In genomic region chr10:31133628-31134302, GRCh38 we compare ENCODE assay signal across 8 cellular contexts.
A peak's percentile ranks its signal among the peaks of the same experiment; 100 is the strongest.
DNase-seq lines count a peak whose midpoint lies in the region; ATAC-seq and TF ChIP-seq lines count a peak whose summit lies in the region.

No MANE protein-coding gene starts in this region.

- 1% methylated on average over 43 of the region's 43 CpGs for WGBS in thymus

- no peak for DNase-seq in AG04450 (ENCODE audit: low read depth, low spot score)
- peak; percentile 86 to 88 for DNase-seq in SJSA1 (ENCODE audit: low read depth in 1 of 2, low spot score in 2 of 2)
- DNase-seq in activated naive CD8-positive, alpha-beta T cell treated with anti-CD3 and anti-CD28 coated beads, Interleukin-2, amount 10 ng/mL, durations not matched to agents 7 days and 5 days, result peak; percentile 71
- peak; percentile 93 for DNase-seq in cardiac septum (ENCODE audit: low spot score)

- peak overlapping the region; percentile 75 for H3K27ac Mint-ChIP-seq in activated naive CD8-positive, alpha-beta T cell treated with anti-CD3 and anti-CD28 coated beads, Interleukin-2, amount 10 ng/mL, durations not matched to agents 7 days and 5 days

- no peaks in the 10 kb centered on the region for H3K27me3 Mint-ChIP-seq in activated naive CD8-positive, alpha-beta T cell treated with anti-CD3 and anti-CD28 coated beads, Interleukin-2, amount 10 ng/mL, durations not matched to agents 7 days and 5 days

- H3K27me3 ChIP-seq in AG04450 (ENCODE audit: control insufficient read depth, insufficient read depth, low read length) (no peaks in the 10 kb centered on the region), HUES48 (ENCODE audit: control insufficient read depth, insufficient read depth, low read length) (peaks cover 11% of the 10 kb centered on the region; the same call in 1 of the 2 replicates), SJSA1 (replicated peaks) (no peaks in the 10 kb centered on the region), parathyroid adenoma (ENCODE audit: control insufficient read depth, insufficient read depth, low read length) (no peaks in the 10 kb centered on the region), thymus (ENCODE audit: control insufficient read depth, insufficient read depth) (no peaks in the 10 kb centered on the region)

- no peak for TF ChIP-seq CTCF in AG04450 (IDR thresholded peaks at IDR 0.05; ENCODE audit: low read depth, low read length)
- TF ChIP-seq CTCF in parathyroid adenoma (IDR thresholded peaks at IDR 0.05), result no peak

- H3K4me3 ChIP-seq in AG04450 (ENCODE audit: low read depth, low read length) (peak overlapping the region; percentile 25), HUES48 (ENCODE audit: low read depth, low read length) (peak overlapping the region; percentile 60), SJSA1 (peak overlapping the region; percentile 40), parathyroid adenoma (ENCODE audit: low read depth, low read length) (peak overlapping the region; percentile 66), thymus (ENCODE audit: low read length) (peak overlapping the region; percentile 81)

- H3K9me3 ChIP-seq in AG04450 (ENCODE audit: control insufficient read depth, insufficient read depth, low read length) (no peaks in the 10 kb centered on the region), HUES48 (ENCODE audit: control insufficient read depth, insufficient read depth, low read length) (no peaks in the 10 kb centered on the region), SJSA1 (replicated peaks) (no peaks in the 10 kb centered on the region), parathyroid adenoma (ENCODE audit: control insufficient read depth, low read length) (no peaks in the 10 kb centered on the region), thymus (ENCODE audit: control insufficient read depth) (no peaks in the 10 kb centered on the region)

- POLR2A ChIA-PET in AG04450 (lab: Yijun Ruan, JAX), result interaction anchor here (1.2 to 2.3 kb wide), 7 partner anchors 8 to 397 kb away, joined by 3 to 14 read pairs (median 6); partner anchors contain the start of gene ZNF438
- POLR2A ChIA-PET in activated naive CD8-positive, alpha-beta T cell treated with anti-CD3 and anti-CD28 coated beads, Interleukin-2, amount 10 ng/mL, durations not matched to agents 7 days and 5 days (lab: Charles Lee), result interaction anchor here (0.6 to 1.6 kb wide), 7 partner anchors 12 to 1776 kb away, joined by 3 to 7 read pairs (median 5); partner anchors contain the start of genes ZEB1 and ZNF438

- peak overlapping the region; percentile 66 for H3K9ac ChIP-seq in HUES48 (ENCODE audit: low read depth, low read length)
- H3K9ac ChIP-seq in parathyroid adenoma, result no peak overlapping the region

- intact Hi-C loops in cardiac septum (cut with DNase I), result loop anchor here (5.0 kb wide), 1 partner anchor 184 kb away; the partner anchor contains the start of gene ZEB1

- peak overlapping the region; percentile 98 for H3K27ac ChIP-seq in AG04450 (ENCODE audit: low read depth, low read length)
- peak overlapping the region; percentile 95 for H3K27ac ChIP-seq in HUES48 (ENCODE audit: low read depth, low read length)
- peak overlapping the region; percentile 96 for H3K27ac ChIP-seq in SJSA1
- no peak overlapping the region for H3K27ac ChIP-seq in parathyroid adenoma
- H3K27ac ChIP-seq in thymus (ENCODE audit: low read depth), result peak overlapping the region; percentile 85

- H3K9me3 Mint-ChIP-seq in activated naive CD8-positive, alpha-beta T cell treated with anti-CD3 and anti-CD28 coated beads, Interleukin-2, amount 10 ng/mL, durations not matched to agents 7 days and 5 days, result no peaks in the 10 kb centered on the region

- H3K4me2 ChIP-seq in parathyroid adenoma (ENCODE audit: low read length), result peak overlapping the region; percentile 99

- no peaks in the 10 kb centered on the region for H3K79me2 ChIP-seq in parathyroid adenoma

- peaks cover 1% of the 10 kb centered on the region for H3K36me3 Mint-ChIP-seq in activated naive CD8-positive, alpha-beta T cell treated with anti-CD3 and anti-CD28 coated beads, Interleukin-2, amount 10 ng/mL, durations not matched to agents 7 days and 5 days

- H3K4me1 ChIP-seq in HUES48 (ENCODE audit: control insufficient read depth, insufficient read depth, low read length), result peaks cover 23% of the 10 kb centered on the region
- peaks cover 52% of the 10 kb centered on the region for H3K4me1 ChIP-seq in SJSA1 (replicated peaks)
- H3K4me1 ChIP-seq in parathyroid adenoma, result no peaks in the 10 kb centered on the region
- H3K4me1 ChIP-seq in thymus (ENCODE audit: control insufficient read depth, insufficient read depth, low read length), result peaks cover 23% of the 10 kb centered on the region

- H3K36me3 ChIP-seq in HUES48 (ENCODE audit: control insufficient read depth, insufficient read depth, low read length) (no peaks in the 10 kb centered on the region), SJSA1 (no peaks in the 10 kb centered on the region), parathyroid adenoma (ENCODE audit: control insufficient read depth, insufficient read depth, low read length) (no peaks in the 10 kb centered on the region), thymus (ENCODE audit: control insufficient read depth, insufficient read depth) (no peaks in the 10 kb centered on the region)

- ATAC-seq in GM19023 (IDR thresholded peaks at IDR 0.05; ENCODE audit: unreplicated experiment), result peak; percentile 73
- peak; percentile 51 for ATAC-seq in activated naive CD8-positive, alpha-beta T cell treated with anti-CD3 and anti-CD28 coated beads, Interleukin-2, amount 10 ng/mL, durations not matched to agents 7 days and 5 days (ENCODE audit: low read depth)

- peak overlapping the region; percentile 76 for H3K4me3 Mint-ChIP-seq in activated naive CD8-positive, alpha-beta T cell treated with anti-CD3 and anti-CD28 coated beads, Interleukin-2, amount 10 ng/mL, durations not matched to agents 7 days and 5 days

- H2AFZ ChIP-seq in parathyroid adenoma, result peak overlapping the region; percentile 90

- CTCF ChIA-PET in AG04450 (lab: Charles Lee), result interaction anchor here (0.6 kb wide), 1 partner anchor 351 kb away, joined by 3 read pairs; no protein-coding TSS in a partner anchor

- H3K4me1 Mint-ChIP-seq in activated naive CD8-positive, alpha-beta T cell treated with anti-CD3 and anti-CD28 coated beads, Interleukin-2, amount 10 ng/mL, durations not matched to agents 7 days and 5 days, result peaks cover 31% of the 10 kb centered on the region

Comparison
In these comparisons a context has a peak if more than half of its experiments do, and no peak if none do; other contexts are left out.
1. H3K4me3 ChIP-seq: peak in every context shown above with its lines; median percentile 81 in thymus; 66 in parathyroid adenoma; 60 in HUES48; 40 in SJSA1; 25 in AG04450.